Comparison of ENCODE assay signal across 8 cellular contexts in the genomic region with DNA sequence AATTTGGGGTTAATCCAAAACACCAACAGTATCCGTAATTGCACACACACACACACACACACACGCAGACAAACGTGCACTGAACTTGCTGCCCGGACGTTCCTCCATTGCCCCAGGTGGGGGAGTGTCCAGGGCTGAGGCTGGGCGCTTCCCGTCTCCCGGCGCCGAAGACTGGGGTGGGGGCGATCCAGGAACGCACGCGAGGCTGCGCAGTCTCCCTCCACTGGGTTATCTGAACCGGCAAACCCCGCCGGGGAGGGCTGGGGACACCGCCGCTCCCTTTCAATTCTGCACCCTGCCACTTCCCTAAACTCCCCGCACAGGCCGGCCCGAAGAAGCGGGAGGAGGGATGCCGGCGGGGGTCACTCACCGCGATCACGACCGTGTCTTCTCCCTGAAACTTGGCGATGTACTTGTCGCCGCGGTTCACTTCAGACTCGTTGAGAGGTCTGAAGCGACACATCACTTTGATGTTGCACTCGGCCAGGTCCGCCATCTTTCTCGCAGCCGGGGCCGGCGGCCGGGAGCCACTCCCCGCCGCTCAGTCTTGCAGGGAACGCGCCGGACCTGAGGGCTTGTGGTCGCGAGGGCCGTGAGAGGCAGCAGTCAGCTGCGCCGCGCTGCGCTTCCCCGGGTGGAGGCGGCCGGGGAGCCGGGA. TPM values are rescaled to one million over a fixed set of nuclear protein-coding genes. Genes with fewer than 3 reads are reported as not detected.
DNase-seq lines count a peak whose midpoint lies in the region; ATAC-seq, FAIRE-seq and TF ChIP-seq lines count a peak whose summit lies in the region.

No MANE protein-coding gene starts in this region.

- H3K27ac ChIP-seq in OCI-LY7 (ENCODE audit: low read depth, low read length, poor library complexity, severe bottlenecking) (peak overlapping the region; percentile 78), fibroblast of lung (ENCODE audit: insufficient read depth, low read length) (peak overlapping the region; percentile 81)

- TF ChIP-seq CTCF in OCI-LY7 (conservative IDR thresholded peaks at IDR 0.05; ENCODE audit: low read length) = 0 out of 2 replicates have a peak, but pooled peaks have one; percentile 20
- peak in 1 of 2 donors; percentile 23 for TF ChIP-seq CTCF in fibroblast of lung (conservative IDR thresholded peaks at IDR 0.05 in 1 of 2, IDR thresholded peaks at IDR 0.05 in 1 of 2; ENCODE audit: low read depth in 1 of 2, low read length in 2 of 2)
- TF ChIP-seq CTCF in natural killer cell (IDR thresholded peaks at IDR 0.05) = no peak

- peak overlapping the region; percentile 100; the same call in 1 of the 2 replicates for H2AFZ ChIP-seq in OCI-LY7 (ENCODE audit: low read length)
- H2AFZ ChIP-seq in fibroblast of lung (ENCODE audit: low read length) = peak overlapping the region; percentile 60

- no peaks in the 10 kb centered on the region for H3K27me3 ChIP-seq in fibroblast of lung (ENCODE audit: control insufficient read depth, insufficient read depth, low read length)

- H3K9ac ChIP-seq in fibroblast of lung (ENCODE audit: insufficient read depth, low read length) = peak overlapping the region; percentile 83

- intact Hi-C loops in OCI-LY7 (cut with micrococcal nuclease; ENCODE audit: unreplicated experiment) = loop anchor here (1.0 to 10.0 kb wide), 5 partner anchors 128 to 1351 kb away; partner anchors contain the start of genes ARHGAP12 and ZEB1
- intact Hi-C loops in natural killer cell (cut with micrococcal nuclease) = loop anchor here (2.0 to 10.0 kb wide), 4 partner anchors 15 to 741 kb away; partner anchors contain the start of genes EPC1 and ZEB1

- peak; percentile 11 for FAIRE-seq in GM19239 (lab: Jason Lieb, UNC)

- POLR2A ChIA-PET in OCI-LY7 (lab: Charles Lee) = interaction anchor here (0.7 to 1.1 kb wide), 3 partner anchors 16 to 241 kb away, joined by 3 read pairs; no protein-coding TSS in a partner anchor

- peaks cover 41% of the 10 kb centered on the region for H3K4me1 ChIP-seq in OCI-LY7 (ENCODE audit: insufficient read depth, low read length, poor library complexity, severe bottlenecking)
- H3K4me1 ChIP-seq in fibroblast of lung (ENCODE audit: control insufficient read depth, extremely low read depth, insufficient read depth, low read length) = peaks cover 5% of the 10 kb centered on the region

- H3K9me3 Mint-ChIP-seq in natural killer cell = no peaks in the 10 kb centered on the region
- H3K9me3 Mint-ChIP-seq in stimulated activated naive CD8-positive, alpha-beta T cell treated with anti-CD3 and anti-CD28 coated beads, Interleukin-15, Interleukin-2, amounts not matched to agents 100 ng/mL and 50 ng/mL, for 24 hours = no peaks in the 10 kb centered on the region

- no peaks in the 10 kb centered on the region for H3K9me2 ChIP-seq in OCI-LY7 (ENCODE audit: insufficient read depth, low read length)

- H3K27ac Mint-ChIP-seq in natural killer cell = peak overlapping the region; percentile 93 to 98
- H3K27ac Mint-ChIP-seq in stimulated activated naive CD8-positive, alpha-beta T cell treated with anti-CD3 and anti-CD28 coated beads, Interleukin-15, Interleukin-2, amounts not matched to agents 100 ng/mL and 50 ng/mL, for 24 hours = peak overlapping the region; percentile 93

- peak overlapping the region; percentile 98 for H3K4me3 Mint-ChIP-seq in natural killer cell
- H3K4me3 Mint-ChIP-seq in stimulated activated naive CD8-positive, alpha-beta T cell treated with anti-CD3 and anti-CD28 coated beads, Interleukin-15, Interleukin-2, amounts not matched to agents 100 ng/mL and 50 ng/mL, for 24 hours = peak overlapping the region; percentile 98

- H3K36me3 ChIP-seq in OCI-LY7 (ENCODE audit: insufficient read depth, low read length) (peaks cover 42% of the 10 kb centered on the region), fibroblast of lung (ENCODE audit: control insufficient read depth, insufficient read depth, low read length) (no peaks in the 10 kb centered on the region)

- CTCF ChIA-PET in OCI-LY7 (lab: Charles Lee; ENCODE audit: unreplicated experiment) = no interaction called here

- peak overlapping the region; percentile 87 for H3K4me3 ChIP-seq in OCI-LY7 (ENCODE audit: low read depth, low read length, poor library complexity, severe bottlenecking)
- peak overlapping the region; percentile 82 to 95 (median 86) for H3K4me3 ChIP-seq in fibroblast of lung (replicated peaks in 1 of 4; ENCODE audit: control extremely low read depth in 1 of 4, insufficient read depth in 1 of 4, low read depth in 3 of 4, low read length in 4 of 4)

- H3K36me3 Mint-ChIP-seq in natural killer cell = no peaks in the 10 kb centered on the region
- H3K36me3 Mint-ChIP-seq in stimulated activated naive CD8-positive, alpha-beta T cell treated with anti-CD3 and anti-CD28 coated beads, Interleukin-15, Interleukin-2, amounts not matched to agents 100 ng/mL and 50 ng/mL, for 24 hours (ENCODE audit: low read depth) = peaks cover 18% of the 10 kb centered on the region

- DNase-seq in CD1c-positive myeloid dendritic cell (ENCODE audit: extremely low spot score) (peak; percentile 82), GM19239 (ENCODE audit: insufficient read length, low spot score) (peak; percentile 25), OCI-LY7 (ENCODE audit: low spot score) (peak; percentile 74), fibroblast of lung (ENCODE audit: low read depth in 2 of 2) (peak; percentile 63 to 65), natural killer cell (peak; percentile 58)
- peak; percentile 39 to 56 for DNase-seq in activated T-helper 1 cell treated with anti-CD3 and anti-CD28 coated beads, Interleukin-2, amount 50 U/mL, for 16 hours (ENCODE audit: low read depth in 1 of 2, low spot score in 1 of 2)

- H3K4me2 ChIP-seq in OCI-LY7 (ENCODE audit: low read length) (peak overlapping the region; percentile 97), fibroblast of lung (ENCODE audit: extremely low read depth, insufficient read depth, low read length) (peak overlapping the region; percentile 58)

- no TSS peak for BruUV-seq in OCI-LY7 (replicated peaks; lab: Mats Ljungman, UMichigan)

- H3K27me3 Mint-ChIP-seq in natural killer cell (ENCODE audit: low read depth in 2 of 2) = no peaks in the 10 kb centered on the region
- H3K27me3 Mint-ChIP-seq in stimulated activated naive CD8-positive, alpha-beta T cell treated with anti-CD3 and anti-CD28 coated beads, Interleukin-15, Interleukin-2, amounts not matched to agents 100 ng/mL and 50 ng/mL, for 24 hours = no peaks in the 10 kb centered on the region

- H3K9me3 ChIP-seq in OCI-LY7 (ENCODE audit: low read length) = no peaks in the 10 kb centered on the region
- no peaks in the 10 kb centered on the region for H3K9me3 ChIP-seq in fibroblast of lung (ENCODE audit: control insufficient read depth, insufficient read depth, low read depth, low read length)

- H4K20me1 ChIP-seq in OCI-LY7 (ENCODE audit: insufficient read depth, low read length) (peaks cover 44% of the 10 kb centered on the region), fibroblast of lung (ENCODE audit: control insufficient read depth, extremely low read depth, insufficient read depth, low read length) (peaks cover 5% of the 10 kb centered on the region)

- H3K79me2 ChIP-seq in OCI-LY7 (ENCODE audit: insufficient read depth, low read depth, low read length) (peaks cover 59% of the 10 kb centered on the region), fibroblast of lung (ENCODE audit: control insufficient read depth, insufficient read depth, low read length) (peaks cover 54% of the 10 kb centered on the region)

- peaks cover 60 to 63% of the 10 kb centered on the region in 2 donors for H3K4me1 Mint-ChIP-seq in natural killer cell
- peaks cover 54% of the 10 kb centered on the region for H3K4me1 Mint-ChIP-seq in stimulated activated naive CD8-positive, alpha-beta T cell treated with anti-CD3 and anti-CD28 coated beads, Interleukin-15, Interleukin-2, amounts not matched to agents 100 ng/mL and 50 ng/mL, for 24 hours (ENCODE audit: low read depth)

- ATAC-seq in HG03378 (IDR thresholded peaks at IDR 0.05; ENCODE audit: unreplicated experiment) (peak; percentile 40), natural killer cell (peak; percentile 62 to 73 (median 65))

RNA-seq across cellular contexts. Expression of gene KIF5B, which starts 0.6 kb away (rescaled TPM):
- 63.8 and 73.8 TPM in 2 replicates for total RNA-seq in OCI-LY7 (2014; rRNA removed; shearing (Covaris generic))
- total RNA-seq in OCI-LY7 (2022) (81.3 and 90.1 TPM in 2 replicates), fibroblast of lung (122 and 160 TPM in 2 replicates), natural killer cell (10 to 100 TPM; 51.0 to 64.2 (median 61.1) TPM)
- 101 and 109 TPM in 2 replicates for polyA plus RNA-seq in fibroblast of lung
- polyA plus RNA-seq in fibroblast of lung (2012) = 83.4 and 96.8 TPM in 2 replicates
- polyA minus RNA-seq in fibroblast of lung (ENCODE audit: low replicate concordance) = 4.6 and 6.8 TPM in 2 replicates

Comparison
In these comparisons a context has a peak if more than half of its experiments do, and no peak if none do; other contexts are left out.
1. Peak in every context shown above with its lines: DNase-seq, ATAC-seq, H3K4me3 ChIP-seq and H3K27ac ChIP-seq.
2. DNase-seq: peak in every context shown above with its lines; median percentile 82 in CD1c-positive myeloid dendritic cell; 74 in OCI-LY7; 64 in fibroblast of lung; 58 in natural killer cell; 48 in activated T-helper 1 cell treated with anti-CD3 and anti-CD28 coated beads, Interleukin-2, amount 50 U/mL, for 16 hours; 25 in GM19239.